In the genomic region with DNA sequence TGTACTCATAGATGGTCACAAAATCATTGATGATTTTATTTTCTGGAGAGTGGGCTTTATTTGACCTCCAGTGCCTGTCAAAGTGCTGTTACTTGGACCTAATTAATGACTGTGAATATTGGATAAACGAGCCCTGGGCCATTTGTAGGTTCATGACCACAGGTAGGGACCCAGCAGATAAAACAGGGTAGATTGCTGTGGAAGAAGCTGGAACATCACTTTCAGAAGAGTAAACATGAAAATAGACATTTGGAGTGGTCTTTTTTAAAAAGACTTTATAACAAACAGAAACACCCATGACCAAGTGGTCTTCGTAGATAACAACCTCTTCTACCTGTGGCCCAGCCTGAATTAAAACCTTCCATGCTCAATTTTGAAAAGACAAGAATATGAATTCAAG, we compare ENCODE assay signal across 21 cellular contexts.
"Had no signal": no experiment of that assay in that cellular context is flagged by ENCODE, and none has a peak within 500 bp of the region (broad histone marks: within the 10 kb centered on the region; RNA-seq: fewer than 3 reads in every experiment).

No MANE protein-coding gene starts in this region.

- H3K4me1 ChIP-seq: colonic mucosa, esophagus squamous epithelium, gastroesophageal sphincter, heart left ventricle, left lung, lower lobe of right lung had no signal

- H3K4me1 Mint-ChIP-seq: endodermal cell; naive thymus-derived CD4-positive, alpha-beta T cell had no signal

- H3K36me3 Mint-ChIP-seq: naive thymus-derived CD4-positive, alpha-beta T cell had no signal

- H3K4me3 Mint-ChIP-seq: dendritic cell treated with granulocyte-macrophage colony-stimulating factor and Interleukin-4, amounts not matched to agents 40 ng/mL and 50 ng/mL, for 4 days; effector memory CD8-positive, alpha-beta T cell; endodermal cell; naive thymus-derived CD4-positive, alpha-beta T cell had no signal

- H3K9me3 Mint-ChIP-seq: effector memory CD8-positive, alpha-beta T cell had no signal

- H3K27ac Mint-ChIP-seq: dendritic cell treated with granulocyte-macrophage colony-stimulating factor and Interleukin-4, amounts not matched to agents 40 ng/mL and 50 ng/mL, for 4 days; effector memory CD8-positive, alpha-beta T cell; endodermal cell had no signal

- ATAC-seq: effector memory CD8-positive, alpha-beta T cell; esophagus mucosa; gastroesophageal sphincter; heart left ventricle; left lung; left ventricle myocardium superior; lower lobe of right lung; naive thymus-derived CD4-positive, alpha-beta T cell had no signal

- H3K27me3 Mint-ChIP-seq: dendritic cell treated with granulocyte-macrophage colony-stimulating factor and Interleukin-4, amounts not matched to agents 40 ng/mL and 50 ng/mL, for 4 days had no signal

- H3K9me3 ChIP-seq: colonic mucosa, left lung, lower lobe of right lung had no signal

- DNase-seq: colonic mucosa; cortex of kidney; effector CD8-positive, alpha-beta T cell; effector memory CD8-positive, alpha-beta T cell; endodermal cell; erythroblast; esophagus squamous epithelium; foreskin fibroblast; heart left ventricle; hippocampal formation; left cardiac atrium; left lung; left ventricle myocardium superior; lower lobe of right lung; mesenchymal stem cell; midbrain; naive thymus-derived CD4-positive, alpha-beta T cell had no signal

- H3K36me3 ChIP-seq: colonic mucosa, esophagus squamous epithelium, gastroesophageal sphincter, heart left ventricle, left lung, lower lobe of right lung had no signal

- H3K27ac ChIP-seq: colonic mucosa, epithelial cell of prostate, esophagus squamous epithelium, gastroesophageal sphincter, heart left ventricle, left lung, lower lobe of right lung had no signal

- H3K27me3 ChIP-seq: colonic mucosa, esophagus squamous epithelium, heart left ventricle, left lung had no signal

- H3K4me3 ChIP-seq: colonic mucosa, esophagus squamous epithelium, gastroesophageal sphincter, heart left ventricle, left lung, lower lobe of right lung had no signal
